ENCODE assay signal across 12 cellular contexts in the genomic region with DNA sequence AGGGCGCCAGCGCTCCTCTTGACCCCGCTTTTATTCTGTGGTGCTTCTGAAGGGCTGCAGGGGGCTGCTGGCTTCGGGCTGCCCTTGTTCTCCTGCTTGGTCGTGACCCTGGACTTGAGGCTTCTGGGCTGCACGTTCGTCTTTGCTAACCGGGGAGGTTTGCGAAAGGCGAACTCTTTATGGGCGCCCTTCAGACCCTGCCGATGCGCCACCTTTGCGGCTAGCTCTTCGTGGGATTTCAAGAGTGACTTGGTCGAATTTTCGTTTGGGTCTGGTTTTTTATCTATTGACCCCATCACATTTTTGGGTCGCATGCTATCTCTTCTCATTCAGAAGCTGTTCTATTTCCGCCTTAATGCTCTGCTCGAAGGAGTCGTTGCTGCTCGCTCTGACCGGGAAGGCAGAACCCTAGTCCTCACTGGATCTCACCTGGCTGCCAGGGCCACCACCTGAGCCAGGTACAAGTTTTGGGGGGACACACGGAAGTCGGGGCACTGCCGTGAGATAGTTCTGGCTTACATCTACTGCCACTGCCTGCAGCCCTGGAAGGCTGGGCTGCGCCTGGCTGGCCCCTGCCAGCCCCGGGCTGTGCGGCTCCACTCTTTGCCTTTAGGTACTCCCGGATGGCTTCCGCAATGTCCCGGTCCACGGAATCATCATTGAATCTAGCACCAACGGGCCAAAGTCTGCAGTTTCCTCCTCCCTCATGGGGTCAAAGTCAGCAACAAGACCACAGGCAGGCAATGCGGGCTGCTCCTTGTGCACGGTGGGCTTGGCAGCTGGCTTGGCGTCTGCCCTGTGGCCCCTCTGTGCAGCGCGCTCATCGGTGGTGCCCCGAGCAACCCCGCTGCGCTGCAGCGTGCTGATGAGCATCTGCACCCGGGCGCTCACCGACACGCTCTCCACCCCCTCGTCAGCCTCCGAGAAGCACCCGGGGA. TPM values are rescaled to one million over a fixed set of nuclear protein-coding genes. Genes with fewer than 3 reads are reported as not detected.
DNase-seq lines count a peak whose midpoint lies in the region; ATAC-seq, FAIRE-seq and TF ChIP-seq lines count a peak whose summit lies in the region.
"Had no signal": no experiment of that assay in that cellular context is flagged by ENCODE, and none has a peak within 500 bp of the region (broad histone marks: within the 10 kb centered on the region; RNA-seq: fewer than 3 reads in every experiment).

No MANE protein-coding gene starts in this region.

- no peak for FAIRE-seq in pancreas (lab: Jason Lieb, UNC)
- FAIRE-seq: GM12878, HTR-8/SVneo had no signal

- no peak overlapping the region for H3K27ac ChIP-seq in BLaER1 treated with 17β-estradiol and CSF1 and Interleukin-3, amounts not matched to agents 10 nM and 100 nM
- H3K27ac ChIP-seq in effector memory CD4-positive, alpha-beta T cell (ENCODE audit: insufficient read depth, low read length, poor library complexity, severe bottlenecking): no peak overlapping the region
- no peak overlapping the region for H3K27ac ChIP-seq in pancreas

- ATAC-seq in pancreas: peak in 3 of 4 donors; percentile 20 to 28 (median 20)
- no peak for ATAC-seq in GM21529 (IDR thresholded peaks at IDR 0.05; ENCODE audit: unreplicated experiment)
- ATAC-seq in GM18868 (IDR thresholded peaks at IDR 0.05; ENCODE audit: unreplicated experiment): no peak
- ATAC-seq in HG03196 (IDR thresholded peaks at IDR 0.05; ENCODE audit: unreplicated experiment): no peak
- ATAC-seq: GM12878 had no signal

- peak overlapping the region; percentile 49 to 90 (median 85) for H3K4me3 Mint-ChIP-seq in IgD-negative memory B cell
- H3K4me3 Mint-ChIP-seq: brain had no signal

- peaks cover 6% of the 10 kb centered on the region for H3K27me3 Mint-ChIP-seq in IgD-negative memory B cell
- H3K27me3 Mint-ChIP-seq: brain had no signal

- intact Hi-C loops in pancreas (cut with DNase I): no loop called here

- no peaks in the 10 kb centered on the region for H3K27me3 ChIP-seq in BLaER1 treated with 17β-estradiol and CSF1 and Interleukin-3, amounts not matched to agents 10 nM and 100 nM
- H3K27me3 ChIP-seq in effector memory CD4-positive, alpha-beta T cell (replicated peaks; ENCODE audit: control insufficient read depth, insufficient read depth, low read length, poor library complexity, severe bottlenecking): no peaks in the 10 kb centered on the region
- no peaks in the 10 kb centered on the region for H3K27me3 ChIP-seq in pancreas

- 78% methylated on average over 51 of the region's 51 CpGs for WGBS in pancreas, 2 donors

- peaks cover 27% of the 10 kb centered on the region for H3K36me3 Mint-ChIP-seq in IgD-negative memory B cell

- peaks cover 0 to 17% (median 11%) of the 10 kb centered on the region in 3 donors for H3K9me3 Mint-ChIP-seq in IgD-negative memory B cell

- H3K4me3 ChIP-seq in BLaER1 treated with 17β-estradiol and CSF1 and Interleukin-3, amounts not matched to agents 10 nM and 100 nM: peak overlapping the region in 8 of 10 experiments; percentile 16 to 56 (median 36); a peak in 14 of 20 replicates
- H3K4me3 ChIP-seq in effector memory CD4-positive, alpha-beta T cell (ENCODE audit: insufficient read depth, low read depth, low read length, poor library complexity, severe bottlenecking): peak overlapping the region; percentile 51
- H3K4me3 ChIP-seq in pancreas: peak overlapping the region in 1 of 4 donors; percentile 29
- H3K4me3 ChIP-seq: GM12878, smooth muscle cell had no signal

- peaks cover 6 to 17% (median 15%) of the 10 kb centered on the region in 10 experiments; a peak in 18 of 20 replicates for H3K4me1 ChIP-seq in BLaER1 treated with 17β-estradiol and CSF1 and Interleukin-3, amounts not matched to agents 10 nM and 100 nM
- peaks cover 3% of the 10 kb centered on the region for H3K4me1 ChIP-seq in effector memory CD4-positive, alpha-beta T cell (ENCODE audit: control insufficient read depth, insufficient read depth, low read length, poor library complexity, severe bottlenecking)
- H3K4me1 ChIP-seq in pancreas: no peaks in the 10 kb centered on the region

- H3K36me3 ChIP-seq in BLaER1 treated with 17β-estradiol and CSF1 and Interleukin-3, amounts not matched to agents 10 nM and 100 nM: peaks cover 74 to 100% (median 98%) of the 10 kb centered on the region in 11 experiments
- H3K36me3 ChIP-seq in effector memory CD4-positive, alpha-beta T cell (ENCODE audit: control insufficient read depth, insufficient read depth, low read length): peaks cover 5% of the 10 kb centered on the region
- no peaks in the 10 kb centered on the region for H3K36me3 ChIP-seq in pancreas

- H3K4me2 ChIP-seq in BLaER1 treated with 17β-estradiol and CSF1 and Interleukin-3, amounts not matched to agents 10 nM and 100 nM: no peak overlapping the region
- H3K4me2 ChIP-seq: smooth muscle cell had no signal

- peaks cover 13 to 23% (median 17%) of the 10 kb centered on the region in 3 donors for H3K4me1 Mint-ChIP-seq in IgD-negative memory B cell
- H3K4me1 Mint-ChIP-seq: brain had no signal

- no peak for TF ChIP-seq CTCF in pancreas (IDR thresholded peaks at IDR 0.05)

- H4K20me1 ChIP-seq in BLaER1 treated with 17β-estradiol and CSF1 and Interleukin-3, amounts not matched to agents 10 nM and 100 nM: peaks cover 0 to 64% (median 10%) of the 10 kb centered on the region in 11 experiments; a peak in 12 of 22 replicates

- peaks cover 77 to 100% (median 95%) of the 10 kb centered on the region in 11 experiments for H3K9me3 ChIP-seq in BLaER1 treated with 17β-estradiol and CSF1 and Interleukin-3, amounts not matched to agents 10 nM and 100 nM (replicated peaks in 1 of 11)
- H3K9me3 ChIP-seq in effector memory CD4-positive, alpha-beta T cell (ENCODE audit: control insufficient read depth, low read length): peaks cover 3% of the 10 kb centered on the region
- H3K9me3 ChIP-seq in pancreas: no peaks in the 10 kb centered on the region

- DNase-seq in effector memory CD4-positive, alpha-beta T cell: no peak
- DNase-seq in pancreas (peak in 2 of 6 donors; percentile 53 to 54), epidermal melanocyte (ENCODE audit: insufficient read length, low spot score) (no peak)

- peak overlapping the region in 1 of 3 donors; percentile 64 for H3K27ac Mint-ChIP-seq in IgD-negative memory B cell
- H3K27ac Mint-ChIP-seq: brain had no signal

- H3K9ac ChIP-seq in BLaER1 treated with 17β-estradiol and CSF1 and Interleukin-3, amounts not matched to agents 10 nM and 100 nM: no peak overlapping the region

RNA-seq across cellular contexts. Expression of a gene that starts 16.2 kb away (rescaled TPM):
- polyA plus RNA-seq in IgD-negative memory B cell (43.7 TPM), pancreas (1 to 10 TPM; 5.0 to 10.0 TPM)
- 10 to 100 TPM in 4 of 6 donors, 1 to 10 TPM in 2; 7.5 to 23.0 (median 12.5) TPM for total RNA-seq in pancreas

Comparison
In these comparisons a context has a peak if more than half of its experiments do, and no peak if none do; other contexts are left out.
1. ATAC-seq: peak in pancreas (3 of 4); none in GM21529 (single experiment), GM18868 (single experiment) and HG03196 (single experiment).